In the genomic region with DNA sequence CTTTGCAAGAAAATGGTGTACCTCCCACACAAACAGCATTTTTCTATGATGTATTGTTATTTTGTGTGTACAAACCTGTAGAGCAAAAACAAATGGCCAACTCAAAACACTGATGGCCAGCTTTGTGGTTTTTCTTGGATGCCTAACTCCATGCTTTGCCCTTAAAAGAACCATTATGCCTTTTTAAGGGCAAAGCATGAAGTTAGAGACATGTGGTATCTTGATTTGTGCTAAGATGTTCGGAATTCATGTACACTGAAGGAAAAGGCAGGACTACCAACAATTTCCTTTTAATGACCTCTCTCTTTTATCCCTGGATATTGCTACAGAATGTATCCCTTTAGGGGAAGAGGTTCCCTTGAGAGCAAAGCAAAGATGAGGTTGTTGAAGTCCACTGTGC, we compare ENCODE assay signal across 18 cellular contexts.
"Had no signal": no experiment of that assay in that cellular context is flagged by ENCODE, and none has a peak within 500 bp of the region (broad histone marks: within the 10 kb centered on the region; RNA-seq: fewer than 3 reads in every experiment).

No MANE protein-coding gene starts in this region.

- H3K27ac ChIP-seq: esophagus squamous epithelium, foreskin keratinocyte, hepatocyte, left ventricle myocardium inferior, lower lobe of right lung, parathyroid adenoma, prostate gland, skin epidermis had no signal

- H2AFZ ChIP-seq: hepatocyte, parathyroid adenoma had no signal

- H3K27ac Mint-ChIP-seq: naive thymus-derived CD4-positive, alpha-beta T cell; nephron progenitor cell had no signal

- H3K27me3 ChIP-seq: esophagus squamous epithelium, hepatocyte had no signal

- H3K9ac ChIP-seq: parathyroid adenoma had no signal

- ATAC-seq: foreskin keratinocyte; left cardiac atrium; lower lobe of right lung; naive thymus-derived CD4-positive, alpha-beta T cell; sciatic nerve had no signal

- H3K79me2 ChIP-seq: hepatocyte, parathyroid adenoma had no signal

- H3K4me1 ChIP-seq: esophagus squamous epithelium, foreskin keratinocyte, left ventricle myocardium inferior, lower lobe of right lung, parathyroid adenoma, prostate gland had no signal

- H3K9me3 ChIP-seq: esophagus squamous epithelium, lower lobe of right lung, prostate gland had no signal

- H3K4me3 Mint-ChIP-seq: naive thymus-derived CD4-positive, alpha-beta T cell; nephron progenitor cell had no signal

- H3K4me1 Mint-ChIP-seq: naive thymus-derived CD4-positive, alpha-beta T cell; nephron progenitor cell had no signal

- H3K4me2 ChIP-seq: hepatocyte had no signal

- H3K4me3 ChIP-seq: esophagus squamous epithelium, hepatocyte, left ventricle myocardium inferior, lower lobe of right lung, prostate gland, skin epidermis had no signal

- H3K36me3 Mint-ChIP-seq: naive thymus-derived CD4-positive, alpha-beta T cell had no signal

- H3K27me3 Mint-ChIP-seq: naive thymus-derived CD4-positive, alpha-beta T cell had no signal

- H3K36me3 ChIP-seq: esophagus squamous epithelium, left ventricle myocardium inferior, lower lobe of right lung, prostate gland had no signal

- DNase-seq: dermis blood vessel endothelial cell; esophagus squamous epithelium; head of caudate nucleus; kidney; left cardiac atrium; left ventricle myocardium inferior; lower lobe of right lung; mesendoderm; naive thymus-derived CD4-positive, alpha-beta T cell; nephron progenitor cell; stimulated activated CD4-positive, alpha-beta T cell treated with anti-CD3 and anti-CD28 coated beads, Interleukin-12 subunit alpha, Interleukin-12 subunit beta, amount 100 ng/mL, for 4 hours; stimulated activated naive CD4-positive, alpha-beta T cell treated with Interleukin-2 at 50 U/mL for 16 hours had no signal
